In the genomic region with DNA sequence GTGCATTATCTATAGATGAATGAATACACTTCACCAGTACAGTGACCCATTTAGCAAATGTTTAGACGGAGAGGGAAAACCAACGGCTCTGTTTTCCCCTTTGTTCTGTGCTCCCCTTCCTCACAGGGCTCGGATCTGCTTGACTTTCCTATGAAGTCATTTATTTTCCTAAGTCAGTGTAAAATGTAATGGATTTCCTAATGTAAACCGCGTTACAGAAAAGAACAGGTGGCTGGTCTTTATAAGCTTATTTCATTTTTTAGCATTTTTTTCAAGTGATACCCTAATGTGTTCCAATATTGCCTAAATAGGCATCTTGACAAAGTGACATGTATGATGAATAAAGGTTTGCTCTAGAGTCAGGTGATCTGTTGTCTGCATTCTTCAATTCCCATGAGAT, we compare ENCODE assay signal across 21 cellular contexts.
DNase-seq lines count a peak whose midpoint lies in the region; FAIRE-seq and TF ChIP-seq lines count a peak whose summit lies in the region.
"Had no signal": no experiment of that assay in that cellular context is flagged by ENCODE, and none has a peak within 500 bp of the region (broad histone marks: within the 10 kb centered on the region; RNA-seq: fewer than 3 reads in every experiment).

No MANE protein-coding gene starts in this region.

- intact Hi-C loops in endothelial cell of umbilical vein (cut with micrococcal nuclease): no loop called here

- no peaks in the 10 kb centered on the region for H3K36me3 ChIP-seq in SJCRH30
- H3K36me3 ChIP-seq in endothelial cell of umbilical vein (ENCODE audit: control insufficient read depth in 2 of 2, extremely low read depth in 1 of 2, insufficient read depth in 2 of 2, low read length in 2 of 2): no peaks in the 10 kb centered on the region
- no peaks in the 10 kb centered on the region for H3K36me3 ChIP-seq in mesenchymal stem cell (ENCODE audit: control insufficient read depth in 1 of 2, insufficient read depth in 2 of 2, low read depth in 1 of 2, low read length in 2 of 2)
- H3K36me3 ChIP-seq: BE2C, BLaER1 had no signal

- TF ChIP-seq POLR2A in endothelial cell of umbilical vein (IDR thresholded peaks at IDR 0.05; ENCODE audit: low read depth, low read length): no peak

- no peak overlapping the region for H2BK5ac ChIP-seq in mesenchymal stem cell (ENCODE audit: low read depth, low read length, poor library complexity, severe bottlenecking)

- H3K79me2 ChIP-seq in endothelial cell of umbilical vein (ENCODE audit: control insufficient read depth, insufficient read depth, low read length): no peaks in the 10 kb centered on the region

- peak; percentile 42 to 72 for DNase-seq in SJCRH30
- peak; percentile 4 for DNase-seq in endothelial cell of umbilical vein (ENCODE audit: low read depth, low spot score)
- no peak for DNase-seq in mesenchymal stem cell
- no peak for DNase-seq in iPS-NIHi11 (ENCODE audit: low spot score)
- DNase-seq in HUDEP-2 (lab: John Stamatoyannopoulos, UW; ENCODE audit: unreplicated experiment in 76 of 76): no peak
- DNase-seq in DMS 273 (lab: John Stamatoyannopoulos, UW; ENCODE audit: unreplicated experiment): no peak
- DNase-seq: 8988T; ACHN; BE2C; C1 segment of cervical spinal cord; CD4-positive, alpha-beta memory T cell; CD4-positive, CD25-positive, alpha-beta regulatory T cell; CD8-positive, alpha-beta memory T cell; COR-L47; DMS79 treated with DMSO at 0.1 percent for 48 hours; GF-D8 had no signal

- H2BK12ac ChIP-seq in mesenchymal stem cell (ENCODE audit: low read length in 2 of 2): no peak overlapping the region

- no peak overlapping the region for H2BK15ac ChIP-seq in mesenchymal stem cell (ENCODE audit: low read depth, poor library complexity, severe bottlenecking)

- H3K4me1 ChIP-seq in SJCRH30 (peaks cover 77% of the 10 kb centered on the region), endothelial cell of umbilical vein (ENCODE audit: control insufficient read depth, extremely low read depth, insufficient read depth, low read length) (peaks cover 4% of the 10 kb centered on the region), mesenchymal stem cell (ENCODE audit: control insufficient read depth, insufficient read depth, low read depth, low read length) (peaks cover 3% of the 10 kb centered on the region)
- H3K4me1 ChIP-seq: BLaER1 had no signal

- H3K18ac ChIP-seq in mesenchymal stem cell (ENCODE audit: low read depth in 1 of 2, low read length in 2 of 2): no peak overlapping the region

- H3K9me3 ChIP-seq in SJCRH30 (replicated peaks): no peaks in the 10 kb centered on the region
- H3K9me3 ChIP-seq in endothelial cell of umbilical vein (replicated peaks; ENCODE audit: control insufficient read depth, insufficient read depth, low read length): no peaks in the 10 kb centered on the region
- H3K9me3 ChIP-seq in mesenchymal stem cell (ENCODE audit: control insufficient read depth, low read length): no peaks in the 10 kb centered on the region
- H3K9me3 ChIP-seq: BE2C, BLaER1 had no signal

- no peak for TF ChIP-seq CTCF in endothelial cell of umbilical vein (IDR thresholded peaks at IDR 0.05; ENCODE audit: extremely low read depth in 1 of 2, insufficient read depth in 1 of 2, low read depth in 1 of 2, low read length in 2 of 2)

- H3K9ac ChIP-seq in endothelial cell of umbilical vein (replicated peaks; ENCODE audit: extremely low read depth, insufficient read depth, low read length) (no peak overlapping the region), mesenchymal stem cell (ENCODE audit: low read length) (no peak overlapping the region)
- H3K9ac ChIP-seq: BLaER1 had no signal

- no peak overlapping the region for H2BK120ac ChIP-seq in mesenchymal stem cell (ENCODE audit: low read depth, low read length)

- no peaks in the 10 kb centered on the region for H3K27me3 ChIP-seq in SJCRH30
- no peaks in the 10 kb centered on the region for H3K27me3 ChIP-seq in endothelial cell of umbilical vein (ENCODE audit: control insufficient read depth in 2 of 2, insufficient read depth in 2 of 2, low read length in 2 of 2)
- no peaks in the 10 kb centered on the region for H3K27me3 ChIP-seq in mesenchymal stem cell (ENCODE audit: control insufficient read depth in 1 of 2, insufficient read depth in 1 of 2, low read length in 2 of 2)
- H3K27me3 ChIP-seq: BE2C, BLaER1 had no signal

- H4K20me1 ChIP-seq in endothelial cell of umbilical vein (replicated peaks; ENCODE audit: control insufficient read depth, extremely low read depth, insufficient read depth, low read length): no peaks in the 10 kb centered on the region
- H4K20me1 ChIP-seq: BLaER1 had no signal

- no peak overlapping the region for H3K14ac ChIP-seq in mesenchymal stem cell (ENCODE audit: low read length in 2 of 2)

- dilution Hi-C loops in endothelial cell of umbilical vein (cut with MboI; ENCODE audit: extremely low pct_ligation_motif_present, low sequenced_read_pairs): no loop called here

- no peak overlapping the region for H2AK5ac ChIP-seq in mesenchymal stem cell (ENCODE audit: low read length, severe bottlenecking)

- BruUV-seq in endothelial cell of umbilical vein (replicated peaks; lab: Mats Ljungman, UMichigan): no TSS peak

- H3K27ac ChIP-seq in SJCRH30 (peak overlapping the region; percentile 84), endothelial cell of umbilical vein (ENCODE audit: insufficient read depth, low read depth, low read length) (no peak overlapping the region), mesenchymal stem cell (ENCODE audit: low read length, poor library complexity, severe bottlenecking) (peak overlapping the region; percentile 35)
- H3K27ac ChIP-seq: BLaER1 had no signal

- no peak for FAIRE-seq in endothelial cell of umbilical vein (lab: Jason Lieb, UNC)
- FAIRE-seq: A204.1, G401.6, GM12891, GM19239 had no signal

- H3K79me1 ChIP-seq in mesenchymal stem cell (replicated peaks; ENCODE audit: low read length, poor library complexity, severe bottlenecking): peaks cover 3% of the 10 kb centered on the region

- no peak overlapping the region for H3K4ac ChIP-seq in mesenchymal stem cell (ENCODE audit: low read depth in 1 of 2, low read length in 2 of 2)

- no peak overlapping the region for H3K23ac ChIP-seq in mesenchymal stem cell (ENCODE audit: low read length in 2 of 2)

- no peak overlapping the region for H4K8ac ChIP-seq in mesenchymal stem cell (ENCODE audit: low read length)

- H4K91ac ChIP-seq in mesenchymal stem cell (ENCODE audit: low read length): no peak overlapping the region

- H3K4me2 ChIP-seq in endothelial cell of umbilical vein (ENCODE audit: insufficient read depth, low read length): no peak overlapping the region
- no peak overlapping the region for H3K4me2 ChIP-seq in mesenchymal stem cell (ENCODE audit: low read length, poor library complexity, severe bottlenecking)
- H3K4me2 ChIP-seq: BLaER1 had no signal

- CTCF ChIA-PET in endothelial cell of umbilical vein (lab: Charles Lee): no interaction called here

- H3K4me3 ChIP-seq in SJCRH30 (no peak overlapping the region), endothelial cell of umbilical vein (replicated peaks in 1 of 3; ENCODE audit: insufficient read depth in 1 of 3, low read depth in 1 of 3, low read length in 3 of 3) (no peak overlapping the region), mesenchymal stem cell (ENCODE audit: insufficient read depth in 1 of 2, low read depth in 1 of 2, low read length in 2 of 2) (no peak overlapping the region)
- H3K4me3 ChIP-seq: BLaER1 had no signal

- H2AFZ ChIP-seq in endothelial cell of umbilical vein (ENCODE audit: low read depth, low read length) (no peak overlapping the region), mesenchymal stem cell (ENCODE audit: low read depth, low read length) (no peak overlapping the region)

- POLR2A ChIA-PET in endothelial cell of umbilical vein (lab: Charles Lee): no interaction called here

- H3K9me1 ChIP-seq in endothelial cell of umbilical vein (replicated peaks; ENCODE audit: control insufficient read depth, extremely low read depth, insufficient read depth, low read length): no peaks in the 10 kb centered on the region

- WGBS in mesenchymal stem cell: 88% methylated on average over 2 of the region's 5 CpGs

TF ChIP-seq in endothelial cell of umbilical vein, 7 proteins besides CTCF, POLR2A, EP300 and RAD21:
- no peak for TF ChIP-seq POLR2AphosphoS5 (IDR thresholded peaks at IDR 0.05; ENCODE audit: insufficient read depth, low read depth, low read length)
- TF ChIP-seq EZH2 (IDR thresholded peaks at IDR 0.05; ENCODE audit: borderline replicate concordance, low read depth, low read length, severe bottlenecking): no peak
- TF ChIP-seq FOS (IDR thresholded peaks at IDR 0.05; ENCODE audit: borderline replicate concordance, insufficient read depth, low read length): no peak
- TF ChIP-seq GATA2 (IDR thresholded peaks at IDR 0.05; ENCODE audit: insufficient read depth, insufficient read length, low read depth, low read length): no peak
- no peak for TF ChIP-seq MYC (IDR thresholded peaks at IDR 0.05; ENCODE audit: low read depth, low read length)
- no peak for TF ChIP-seq JUN (IDR thresholded peaks at IDR 0.05; ENCODE audit: borderline replicate concordance, insufficient read depth, insufficient read length, low read depth)
- TF ChIP-seq, protein P1, sequence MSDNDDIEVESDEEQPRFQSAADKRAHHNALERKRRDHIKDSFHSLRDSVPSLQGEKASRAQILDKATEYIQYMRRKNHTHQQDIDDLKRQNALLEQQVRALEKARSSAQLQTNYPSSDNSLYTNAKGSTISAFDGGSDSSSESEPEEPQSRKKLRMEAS (IDR thresholded peaks at IDR 0.05; ENCODE audit: insufficient read depth, insufficient read length): no peak

Comparison
In these comparisons a context has a peak if more than half of its experiments do, and no peak if none do; other contexts are left out.
1. DNase-seq: peak in SJCRH30 (2 of 2) and endothelial cell of umbilical vein (single experiment); none in mesenchymal stem cell (single experiment), iPS-NIHi11 (single experiment), HUDEP-2 (0 of 76) and DMS 273 (single experiment).